Comparison of ENCODE assay signal across 8 cellular contexts in genomic region chr7:155296788-155297516, GRCh38. TPM values are rescaled to one million over a fixed set of nuclear protein-coding genes. Genes with fewer than 3 reads are reported as not detected.
DNase-seq lines count a peak whose midpoint lies in the region; ATAC-seq and TF ChIP-seq lines count a peak whose summit lies in the region.

No MANE protein-coding gene starts in this region.

- no peak for TF ChIP-seq POLR2A in sigmoid colon (IDR thresholded peaks at IDR 0.05)

- H3K4me1 ChIP-seq in right cardiac atrium (ENCODE audit: control insufficient read depth, insufficient read depth, low read length) (peaks cover 4% of the 10 kb centered on the region), sigmoid colon (peaks cover 0 to 33% (median 21%) of the 10 kb centered on the region in 4 donors)

- peak; percentile 43 for DNase-seq in DMS79 treated with DMSO at 0.1 percent for 48 hours (lab: John Stamatoyannopoulos, UW)
- DNase-seq in HUDEP-2 (lab: John Stamatoyannopoulos, UW; ENCODE audit: unreplicated experiment in 76 of 76): peak in 56 of 76 experiments; percentile 10 to 76 (median 57)
- DNase-seq in T follicular helper cell (ENCODE audit: low read depth): peak; percentile 74
- DNase-seq in amniotic stem cell (lab: John Stamatoyannopoulos, UW): peak; percentile 42
- DNase-seq in right cardiac atrium: peak; percentile 79 to 85 (median 83)
- peak; percentile 83 for DNase-seq in sigmoid colon
- no peak for DNase-seq in HuH-7 (ENCODE audit: low spot score)

- H3K36me3 ChIP-seq in sigmoid colon: peaks cover 0 to under 1% (median 0%) of the 10 kb centered on the region in 4 donors

- intact Hi-C loops in right cardiac atrium (cut with DNase I) (no loop called here), sigmoid colon (cut with DNase I) (loop anchor here (5.0 to 10.0 kb wide), 3 partner anchors 105 to 370 kb away; partner anchors contain the start of gene RBM33)

- H3K27me3 ChIP-seq in right cardiac atrium (ENCODE audit: control insufficient read depth, insufficient read depth) (no peaks in the 10 kb centered on the region), sigmoid colon (no peaks in the 10 kb centered on the region)

- 2% methylated on average over 57 of the region's 57 CpGs for WGBS in right cardiac atrium
- 1% methylated on average over 57 of the region's 57 CpGs for WGBS in sigmoid colon, 2 donors

- ATAC-seq in GM21515 (IDR thresholded peaks at IDR 0.05; ENCODE audit: unreplicated experiment) (peak; percentile 37), right cardiac atrium (peak; percentile 65 to 70)

- H3K27ac ChIP-seq in right cardiac atrium (ENCODE audit: low read length): peak overlapping the region; percentile 83
- peak overlapping the region; percentile 82 to 98 (median 94) for H3K27ac ChIP-seq in sigmoid colon

- H3K4me3 ChIP-seq in right cardiac atrium (ENCODE audit: low read length): peak overlapping the region; percentile 82
- H3K4me3 ChIP-seq in sigmoid colon: peak overlapping the region; percentile 43 to 99 (median 84)

- TF ChIP-seq CTCF in sigmoid colon (IDR thresholded peaks at IDR 0.05): peak in 3 of 4 experiments; percentile 21 to 33 (median 29)

- no peak for TF ChIP-seq EP300 in sigmoid colon (IDR thresholded peaks at IDR 0.05)

- H3K9me3 ChIP-seq in right cardiac atrium (ENCODE audit: control insufficient read depth, low read length) (no peaks in the 10 kb centered on the region), sigmoid colon (no peaks in the 10 kb centered on the region)

RNA-seq across cellular contexts. Expression of gene INSIG1, which starts 0.7 kb away (rescaled TPM):
- total RNA-seq in right cardiac atrium: 10 to 100 TPM; 14.1 to 19.6 (median 15.5) TPM
- 21.5 TPM for polyA plus RNA-seq in right cardiac atrium
- 10 to 100 TPM; 33.0 to 77.9 (median 41.5) TPM for total RNA-seq in sigmoid colon
- 100 to 1,000 TPM in 1 of 3 donors, 10 to 100 TPM in 2; 22.2 to 102 (median 39.1) TPM for polyA plus RNA-seq in sigmoid colon
